18 cellular contexts compared by ENCODE assay signal in the genomic region with DNA sequence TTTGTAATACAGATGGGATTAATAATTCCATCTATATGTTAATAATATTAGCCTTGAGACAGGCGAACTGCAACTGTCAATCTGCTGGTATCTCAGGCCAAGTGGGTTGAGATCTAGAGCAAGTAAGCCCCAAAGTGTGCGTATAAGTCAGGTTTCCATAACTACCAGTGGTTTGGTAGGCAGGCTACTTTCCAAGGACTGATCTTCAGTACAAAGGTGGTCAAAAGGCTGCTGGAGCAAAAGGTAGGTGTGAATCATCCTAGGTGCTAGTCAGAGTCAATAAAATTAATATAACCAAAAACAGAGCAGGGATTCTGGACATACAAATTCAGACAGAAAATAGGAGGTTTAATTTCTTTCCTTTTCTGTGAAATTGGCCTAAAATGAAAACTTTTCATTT.
A peak's percentile ranks its signal among the peaks of the same experiment; 100 is the strongest.
DNase-seq lines count a peak whose midpoint lies in the region; ATAC-seq, FAIRE-seq and TF ChIP-seq lines count a peak whose summit lies in the region.
"Had no signal": no experiment of that assay in that cellular context is flagged by ENCODE, and none has a peak within 500 bp of the region (broad histone marks: within the 10 kb centered on the region; RNA-seq: fewer than 3 reads in every experiment).

No MANE protein-coding gene starts in this region.

- no peak overlapping the region for H4K8ac ChIP-seq in mesenchymal stem cell (ENCODE audit: low read length)

- H3K79me2 ChIP-seq in HCT116 (ENCODE audit: insufficient read depth, low read length) (no peaks in the 10 kb centered on the region), astrocyte (ENCODE audit: insufficient read depth, low read length) (no peaks in the 10 kb centered on the region), Karpas-422 (ENCODE audit: low read length) (no peaks in the 10 kb centered on the region)

- H3K9ac ChIP-seq in HCT116 (ENCODE audit: low read length) = peak overlapping the region; percentile 53; the same call in 1 of the 2 replicates
- no peak overlapping the region for H3K9ac ChIP-seq in astrocyte (ENCODE audit: low read length)
- H3K9ac ChIP-seq in mesenchymal stem cell (ENCODE audit: low read length) = no peak overlapping the region
- no peak overlapping the region for H3K9ac ChIP-seq in Karpas-422 (ENCODE audit: low read length)

- TF ChIP-seq RAD21 in HCT116 (IDR thresholded peaks at IDR 0.05; ENCODE audit: low read depth) = no peak

- no peak for FAIRE-seq in astrocyte (lab: Jason Lieb, UNC)
- FAIRE-seq: HepG2 had no signal

- H3K79me1 ChIP-seq in mesenchymal stem cell (replicated peaks; ENCODE audit: low read length, poor library complexity, severe bottlenecking) = no peaks in the 10 kb centered on the region

- H4K91ac ChIP-seq in mesenchymal stem cell (ENCODE audit: low read length) = no peak overlapping the region

- H2AK5ac ChIP-seq in mesenchymal stem cell (ENCODE audit: low read length, severe bottlenecking) = peak overlapping the region; percentile 50

- H3K4me3 ChIP-seq in HCT116 (replicated peaks in 1 of 2; ENCODE audit: low read depth in 1 of 2, low read length in 2 of 2) (no peak overlapping the region), astrocyte (ENCODE audit: insufficient read depth, low read depth, low read length) (no peak overlapping the region), mesenchymal stem cell (ENCODE audit: insufficient read depth in 1 of 2, low read depth in 1 of 2, low read length in 2 of 2) (no peak overlapping the region), Karpas-422 (ENCODE audit: low read length) (no peak overlapping the region)

- H3K4me1 Mint-ChIP-seq in astrocyte (ENCODE audit: low read depth, unreplicated experiment) = peaks cover 32% of the 10 kb centered on the region
- H3K4me1 Mint-ChIP-seq: CD14-positive monocyte, T-helper 17 cell had no signal

- H3K23ac ChIP-seq in mesenchymal stem cell (ENCODE audit: low read length in 2 of 2) = no peak overlapping the region

- POLR2A ChIA-PET in HCT116 (lab: Charles Lee) = no interaction called here

- CTCF ChIA-PET in HCT116 (lab: Charles Lee) = no interaction called here

- H3K27me3 ChIP-seq in HCT116 (ENCODE audit: insufficient read depth, low read length) (no peaks in the 10 kb centered on the region), astrocyte (ENCODE audit: insufficient read depth, low read length) (no peaks in the 10 kb centered on the region), mesenchymal stem cell (ENCODE audit: control insufficient read depth in 1 of 2, insufficient read depth in 1 of 2, low read length in 2 of 2) (no peaks in the 10 kb centered on the region), Karpas-422 (ENCODE audit: low read length) (no peaks in the 10 kb centered on the region)

- H3K14ac ChIP-seq in mesenchymal stem cell (ENCODE audit: low read length in 2 of 2) = no peak overlapping the region

- TF ChIP-seq POLR2A in HCT116 (IDR thresholded peaks at IDR 0.05; ENCODE audit: borderline replicate concordance, extremely low read depth, insufficient read depth, insufficient read length) = no peak

- peaks cover 5% of the 10 kb centered on the region for H3K36me3 Mint-ChIP-seq in astrocyte (ENCODE audit: low read depth, unreplicated experiment)
- H3K36me3 Mint-ChIP-seq: CD14-positive monocyte had no signal

- H2BK12ac ChIP-seq in mesenchymal stem cell (ENCODE audit: low read length in 2 of 2) = peak overlapping the region in 1 of 2 experiments; percentile 7

- no peaks in the 10 kb centered on the region for H3K36me3 ChIP-seq in HCT116 (ENCODE audit: control insufficient read depth in 1 of 2, insufficient read depth in 2 of 2, low read length in 2 of 2)
- H3K36me3 ChIP-seq in astrocyte (ENCODE audit: insufficient read depth, low read length) = no peaks in the 10 kb centered on the region
- H3K36me3 ChIP-seq in mesenchymal stem cell (ENCODE audit: control insufficient read depth in 1 of 2, insufficient read depth in 2 of 2, low read depth in 1 of 2, low read length in 2 of 2) = no peaks in the 10 kb centered on the region
- H3K36me3 ChIP-seq in Karpas-422 (ENCODE audit: insufficient read depth, low read length) = no peaks in the 10 kb centered on the region

- peak overlapping the region; percentile 99 for H3K27ac Mint-ChIP-seq in astrocyte (ENCODE audit: unreplicated experiment)
- H3K27ac Mint-ChIP-seq: CD14-positive monocyte, T-helper 17 cell had no signal

- peaks cover 10% of the 10 kb centered on the region for H3K9me3 Mint-ChIP-seq in astrocyte (ENCODE audit: unreplicated experiment)

- TF ChIP-seq CTCF in HCT116 (IDR thresholded peaks at IDR 0.05 in 2 of 3, conservative IDR thresholded peaks at IDR 0.05 in 1 of 3; ENCODE audit: borderline replicate concordance in 1 of 3, insufficient read depth in 1 of 3, low read depth in 2 of 3, low read length in 2 of 3) = no peak
- no peak for TF ChIP-seq CTCF in astrocyte (IDR thresholded peaks at IDR 0.05; ENCODE audit: insufficient read depth, low read depth, low read length)
- TF ChIP-seq CTCF in GM20000 (IDR thresholded peaks at IDR 0.05; ENCODE audit: extremely low read depth, missing control alignments) = no peak

- H3K4me3 Mint-ChIP-seq in astrocyte (ENCODE audit: unreplicated experiment) = no peak overlapping the region
- H3K4me3 Mint-ChIP-seq: CD14-positive monocyte, T-helper 17 cell had no signal

- ATAC-seq in HCT116 (peak; percentile 53), HG03342 (IDR thresholded peaks at IDR 0.05; ENCODE audit: unreplicated experiment) (no peak)
- ATAC-seq: HepG2, T-helper 17 cell had no signal

- no peak overlapping the region for H2BK5ac ChIP-seq in mesenchymal stem cell (ENCODE audit: low read depth, low read length, poor library complexity, severe bottlenecking)

- no peak overlapping the region for H3K4ac ChIP-seq in mesenchymal stem cell (ENCODE audit: low read depth in 1 of 2, low read length in 2 of 2)

- no peaks in the 10 kb centered on the region for H3K27me3 Mint-ChIP-seq in astrocyte (ENCODE audit: low read depth, unreplicated experiment)
- H3K27me3 Mint-ChIP-seq: T-helper 17 cell had no signal

- H2AFZ ChIP-seq in HCT116 (ENCODE audit: low read depth, low read length, poor library complexity, severe bottlenecking) = peak overlapping the region; percentile 65
- no peak overlapping the region for H2AFZ ChIP-seq in astrocyte (ENCODE audit: low read depth, low read length)
- H2AFZ ChIP-seq in mesenchymal stem cell (ENCODE audit: low read depth, low read length) = no peak overlapping the region
- no peak overlapping the region for H2AFZ ChIP-seq in Karpas-422 (ENCODE audit: low read length)

- H3K4me2 ChIP-seq in HCT116 (ENCODE audit: low read length) (peak overlapping the region; percentile 72), astrocyte (ENCODE audit: low read length) (no peak overlapping the region), mesenchymal stem cell (ENCODE audit: low read length, poor library complexity, severe bottlenecking) (no peak overlapping the region), Karpas-422 (ENCODE audit: low read depth, low read length, poor library complexity, severe bottlenecking) (no peak overlapping the region)

- H3K27ac ChIP-seq in HCT116 (ENCODE audit: low read depth, low read length) = peak overlapping the region; percentile 68; the same call in 1 of the 2 replicates
- peak overlapping the region; percentile 75 for H3K27ac ChIP-seq in astrocyte (ENCODE audit: low read depth, low read length)
- peak overlapping the region; percentile 43 for H3K27ac ChIP-seq in mesenchymal stem cell (ENCODE audit: low read length, poor library complexity, severe bottlenecking)
- H3K27ac ChIP-seq in Karpas-422 (ENCODE audit: low read length) = no peak overlapping the region

- H4K20me1 ChIP-seq in HCT116 (ENCODE audit: insufficient read depth) = no peaks in the 10 kb centered on the region
- H4K20me1 ChIP-seq in astrocyte (ENCODE audit: insufficient read depth, low read length) = no peaks in the 10 kb centered on the region
- H4K20me1 ChIP-seq in Karpas-422 (ENCODE audit: insufficient read depth, low read depth, low read length) = no peaks in the 10 kb centered on the region

- no TSS peak for BruUV-seq in HCT116 (replicated peaks; lab: Mats Ljungman, UMichigan)

- H3K4me1 ChIP-seq in HCT116 (ENCODE audit: control insufficient read depth in 1 of 2, insufficient read depth in 2 of 2, low read length in 2 of 2) (peaks cover 24 to 41% of the 10 kb centered on the region in 2 experiments), astrocyte (ENCODE audit: insufficient read depth, low read length) (peaks cover 20% of the 10 kb centered on the region), mesenchymal stem cell (ENCODE audit: control insufficient read depth, insufficient read depth, low read depth, low read length) (peaks cover 4% of the 10 kb centered on the region), Karpas-422 (ENCODE audit: low read length) (no peaks in the 10 kb centered on the region)

- H3K9me2 ChIP-seq in HCT116 (ENCODE audit: insufficient read depth) (no peaks in the 10 kb centered on the region), Karpas-422 (replicated peaks; ENCODE audit: insufficient read depth, low read length) (no peaks in the 10 kb centered on the region)

- H3K9me3 ChIP-seq in HCT116 (ENCODE audit: control insufficient read depth in 1 of 2, insufficient read depth in 1 of 2, low read depth in 1 of 2, low read length in 2 of 2) (no peaks in the 10 kb centered on the region), astrocyte (ENCODE audit: insufficient read depth, low read depth, low read length) (no peaks in the 10 kb centered on the region), mesenchymal stem cell (ENCODE audit: control insufficient read depth, low read length) (no peaks in the 10 kb centered on the region), Karpas-422 (ENCODE audit: low read length) (no peaks in the 10 kb centered on the region)

- 97% methylated on average over 2 of the region's 2 CpGs for WGBS in mesenchymal stem cell

- DNase-seq in HCT116 (ENCODE audit: low read depth, low spot score) = no peak
- DNase-seq in M059J (ENCODE audit: low read depth) = peak; percentile 55
- no peak for DNase-seq in astrocyte (ENCODE audit: low read depth)
- no peak for DNase-seq in mesenchymal stem cell
- no peak for DNase-seq in GM20000 (ENCODE audit: low spot score)
- DNase-seq in Karpas-422 = no peak
- no peak for DNase-seq in NCI-H2081 treated with DMSO at 0.1 percent for 48 hours (lab: John Stamatoyannopoulos, UW)
- DNase-seq: GDM1, HCEC 1CT, KG1, NCI-H1436, NCI-H1930, NCI-H2171 treated with DMSO at 0.1 percent for 48 hours, NCI-H446, T-helper 17 cell had no signal

- intact Hi-C loops in HCT116 (cut with micrococcal nuclease) = no loop called here

- H2BK15ac ChIP-seq in mesenchymal stem cell (ENCODE audit: low read depth, poor library complexity, severe bottlenecking) = no peak overlapping the region

- no peak overlapping the region for H3K18ac ChIP-seq in mesenchymal stem cell (ENCODE audit: low read depth in 1 of 2, low read length in 2 of 2)

- RAD21 ChIA-PET in HCT116 (lab: Charles Lee; ENCODE audit: low non-redundant PET in 1 of 2, low total read pairs in 2 of 2, uncharacterized antibody in 2 of 2, unreplicated experiment in 2 of 2) = interaction anchor here in 1 of 2 experiments (0.7 kb wide), 1 partner anchor 513 kb away, joined by 3 read pairs; no protein-coding TSS in a partner anchor

- no peak overlapping the region for H2BK120ac ChIP-seq in mesenchymal stem cell (ENCODE audit: low read depth, low read length)

TF ChIP-seq in HCT116, 20 proteins besides CTCF, POLR2A, EP300 and RAD21:
- TF ChIP-seq YY1 (IDR thresholded peaks at IDR 0.05; ENCODE audit: extremely low read depth, insufficient replicate concordance, low read depth, low read length) (no peak), JUND (IDR thresholded peaks at IDR 0.05) (peak; percentile 10; the same call in 1 of the 2 replicates)
